20 cellular contexts compared by ENCODE assay signal in genomic region chr13:107842562-107843180, GRCh38.
DNase-seq lines count a peak whose midpoint lies in the region; ATAC-seq and TF ChIP-seq lines count a peak whose summit lies in the region.
"Had no signal": no experiment of that assay in that cellular context is flagged by ENCODE, and none has a peak within 500 bp of the region (broad histone marks: within the 10 kb centered on the region; RNA-seq: fewer than 3 reads in every experiment).

No MANE protein-coding gene starts in this region.

- peak; percentile 75 for ATAC-seq in SK-N-SH treated with all-trans-retinoic acid at 6 μM for 48 hours
- no peak for ATAC-seq in GM19463 (IDR thresholded peaks at IDR 0.05; ENCODE audit: unreplicated experiment)
- ATAC-seq in GM18861 (IDR thresholded peaks at IDR 0.05; ENCODE audit: unreplicated experiment): no peak
- ATAC-seq: stimulated activated effector memory CD8-positive, alpha-beta T cell treated with anti-CD3 and anti-CD28 coated beads, Interleukin-12 subunit alpha, Interleukin-12 subunit beta, amount 100 ng/mL, for 72 hours; T-helper 17 cell had no signal

- DNase-seq in HT1080 (ENCODE audit: low read depth): peak; percentile 77
- DNase-seq in fibroblast of peridontal ligament (ENCODE audit: extremely low read depth): peak; percentile 40
- peak; percentile 83 for DNase-seq in renal cortical epithelial cell (ENCODE audit: low read depth)
- no peak for DNase-seq in NCI-H2196 treated with DMSO at 0.1 percent for 48 hours (lab: John Stamatoyannopoulos, UW; ENCODE audit: unreplicated experiment)
- no peak for DNase-seq in NCI-H526 treated with DMSO at 0.1 percent for 48 hours (lab: John Stamatoyannopoulos, UW)
- DNase-seq: activated effector memory CD4-positive, alpha-beta T cell treated with Interleukin-2 at 50 U/mL for 16 hours; cortex of kidney; DMS 273 treated with DMSO at 0.1 percent for 48 hours; glutamatergic neuron; H9; kidney; NCI-H1436; NCI-H2171 treated with DMSO at 0.1 percent for 48 hours; SHP77; T-helper 17 cell; tibial artery had no signal

TF ChIP-seq in SK-N-SH treated with all-trans-retinoic acid at 6 μM for 48 hours, 23 proteins besides CTCF, POLR2A, EP300 and RAD21:
- TF ChIP-seq ESRRG (CRISPR knock-in tag; IDR thresholded peaks at IDR 0.05) (no peak), ZNF70 (CRISPR knock-in tag; IDR thresholded peaks at IDR 0.05) (no peak), PPARA (CRISPR knock-in tag; IDR thresholded peaks at IDR 0.05; ENCODE audit: borderline replicate concordance) (no peak), GLIS3 (CRISPR knock-in tag; IDR thresholded peaks at IDR 0.05) (no peak), OSR1 (CRISPR knock-in tag; IDR thresholded peaks at IDR 0.05) (no peak), SNAI2 (CRISPR knock-in tag; IDR thresholded peaks at IDR 0.05) (no peak), CREB5 (CRISPR knock-in tag; IDR thresholded peaks at IDR 0.05; ENCODE audit: low read depth) (peak; percentile 52; the same call in 1 of the 2 replicates), ARNTL (CRISPR knock-in tag; IDR thresholded peaks at IDR 0.05; ENCODE audit: borderline replicate concordance, low read depth) (no peak), TCF4 (CRISPR knock-in tag; IDR thresholded peaks at IDR 0.05; ENCODE audit: borderline replicate concordance) (no peak), ISL1 (CRISPR knock-in tag; IDR thresholded peaks at IDR 0.05) (peak; percentile 93)
TF ChIP-seq in SK-N-SH treated with all-trans-retinoic acid at 6 μM for 48 hours: peak in this region for 2.

Comparison
In these comparisons a context has a peak if more than half of its experiments do, and no peak if none do; other contexts are left out.
1. DNase-seq: peak in HT1080 (single experiment), fibroblast of peridontal ligament (single experiment) and renal cortical epithelial cell (single experiment); none in NCI-H2196 treated with DMSO at 0.1 percent for 48 hours (single experiment) and NCI-H526 treated with DMSO at 0.1 percent for 48 hours (single experiment).